1 cellular context compared by ENCODE assay signal in the genomic region with DNA sequence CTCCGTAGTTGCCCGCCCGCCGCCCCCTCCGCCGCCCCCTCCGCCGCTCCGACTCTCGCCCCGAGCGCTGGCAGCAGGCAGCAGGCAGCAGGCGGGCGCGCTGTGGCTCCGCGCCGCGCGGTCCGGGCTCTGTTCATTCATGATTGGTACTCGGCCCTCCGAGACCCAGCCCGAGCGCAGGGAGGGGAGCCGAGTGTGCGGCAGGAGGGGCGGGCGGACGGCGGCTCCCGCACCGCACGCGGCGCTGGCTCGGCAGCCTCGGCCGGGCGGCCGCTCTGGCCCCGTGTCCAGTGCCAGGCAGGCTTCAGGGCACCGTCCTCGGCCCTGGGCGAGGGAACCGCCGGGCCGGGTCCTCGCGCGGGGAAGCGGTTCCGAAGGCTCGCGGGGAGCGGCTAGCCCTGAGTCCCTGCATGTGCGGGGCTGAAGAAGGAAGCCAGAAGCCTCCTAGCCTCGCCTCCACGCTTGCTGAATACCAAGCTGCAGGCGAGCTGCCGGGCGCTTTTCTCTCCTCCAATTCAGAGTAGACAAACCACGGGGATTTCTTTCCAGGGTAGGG.
TF ChIP-seq lines count a peak whose summit lies in the region.

A gene (plus strand): TSS at position 51 of the 556 bp plus-strand sequence.

TF ChIP-seq in GM23338, 12 proteins besides CTCF, POLR2A, EP300 and RAD21 (continued from another document):
- TF ChIP-seq, protein P1, sequence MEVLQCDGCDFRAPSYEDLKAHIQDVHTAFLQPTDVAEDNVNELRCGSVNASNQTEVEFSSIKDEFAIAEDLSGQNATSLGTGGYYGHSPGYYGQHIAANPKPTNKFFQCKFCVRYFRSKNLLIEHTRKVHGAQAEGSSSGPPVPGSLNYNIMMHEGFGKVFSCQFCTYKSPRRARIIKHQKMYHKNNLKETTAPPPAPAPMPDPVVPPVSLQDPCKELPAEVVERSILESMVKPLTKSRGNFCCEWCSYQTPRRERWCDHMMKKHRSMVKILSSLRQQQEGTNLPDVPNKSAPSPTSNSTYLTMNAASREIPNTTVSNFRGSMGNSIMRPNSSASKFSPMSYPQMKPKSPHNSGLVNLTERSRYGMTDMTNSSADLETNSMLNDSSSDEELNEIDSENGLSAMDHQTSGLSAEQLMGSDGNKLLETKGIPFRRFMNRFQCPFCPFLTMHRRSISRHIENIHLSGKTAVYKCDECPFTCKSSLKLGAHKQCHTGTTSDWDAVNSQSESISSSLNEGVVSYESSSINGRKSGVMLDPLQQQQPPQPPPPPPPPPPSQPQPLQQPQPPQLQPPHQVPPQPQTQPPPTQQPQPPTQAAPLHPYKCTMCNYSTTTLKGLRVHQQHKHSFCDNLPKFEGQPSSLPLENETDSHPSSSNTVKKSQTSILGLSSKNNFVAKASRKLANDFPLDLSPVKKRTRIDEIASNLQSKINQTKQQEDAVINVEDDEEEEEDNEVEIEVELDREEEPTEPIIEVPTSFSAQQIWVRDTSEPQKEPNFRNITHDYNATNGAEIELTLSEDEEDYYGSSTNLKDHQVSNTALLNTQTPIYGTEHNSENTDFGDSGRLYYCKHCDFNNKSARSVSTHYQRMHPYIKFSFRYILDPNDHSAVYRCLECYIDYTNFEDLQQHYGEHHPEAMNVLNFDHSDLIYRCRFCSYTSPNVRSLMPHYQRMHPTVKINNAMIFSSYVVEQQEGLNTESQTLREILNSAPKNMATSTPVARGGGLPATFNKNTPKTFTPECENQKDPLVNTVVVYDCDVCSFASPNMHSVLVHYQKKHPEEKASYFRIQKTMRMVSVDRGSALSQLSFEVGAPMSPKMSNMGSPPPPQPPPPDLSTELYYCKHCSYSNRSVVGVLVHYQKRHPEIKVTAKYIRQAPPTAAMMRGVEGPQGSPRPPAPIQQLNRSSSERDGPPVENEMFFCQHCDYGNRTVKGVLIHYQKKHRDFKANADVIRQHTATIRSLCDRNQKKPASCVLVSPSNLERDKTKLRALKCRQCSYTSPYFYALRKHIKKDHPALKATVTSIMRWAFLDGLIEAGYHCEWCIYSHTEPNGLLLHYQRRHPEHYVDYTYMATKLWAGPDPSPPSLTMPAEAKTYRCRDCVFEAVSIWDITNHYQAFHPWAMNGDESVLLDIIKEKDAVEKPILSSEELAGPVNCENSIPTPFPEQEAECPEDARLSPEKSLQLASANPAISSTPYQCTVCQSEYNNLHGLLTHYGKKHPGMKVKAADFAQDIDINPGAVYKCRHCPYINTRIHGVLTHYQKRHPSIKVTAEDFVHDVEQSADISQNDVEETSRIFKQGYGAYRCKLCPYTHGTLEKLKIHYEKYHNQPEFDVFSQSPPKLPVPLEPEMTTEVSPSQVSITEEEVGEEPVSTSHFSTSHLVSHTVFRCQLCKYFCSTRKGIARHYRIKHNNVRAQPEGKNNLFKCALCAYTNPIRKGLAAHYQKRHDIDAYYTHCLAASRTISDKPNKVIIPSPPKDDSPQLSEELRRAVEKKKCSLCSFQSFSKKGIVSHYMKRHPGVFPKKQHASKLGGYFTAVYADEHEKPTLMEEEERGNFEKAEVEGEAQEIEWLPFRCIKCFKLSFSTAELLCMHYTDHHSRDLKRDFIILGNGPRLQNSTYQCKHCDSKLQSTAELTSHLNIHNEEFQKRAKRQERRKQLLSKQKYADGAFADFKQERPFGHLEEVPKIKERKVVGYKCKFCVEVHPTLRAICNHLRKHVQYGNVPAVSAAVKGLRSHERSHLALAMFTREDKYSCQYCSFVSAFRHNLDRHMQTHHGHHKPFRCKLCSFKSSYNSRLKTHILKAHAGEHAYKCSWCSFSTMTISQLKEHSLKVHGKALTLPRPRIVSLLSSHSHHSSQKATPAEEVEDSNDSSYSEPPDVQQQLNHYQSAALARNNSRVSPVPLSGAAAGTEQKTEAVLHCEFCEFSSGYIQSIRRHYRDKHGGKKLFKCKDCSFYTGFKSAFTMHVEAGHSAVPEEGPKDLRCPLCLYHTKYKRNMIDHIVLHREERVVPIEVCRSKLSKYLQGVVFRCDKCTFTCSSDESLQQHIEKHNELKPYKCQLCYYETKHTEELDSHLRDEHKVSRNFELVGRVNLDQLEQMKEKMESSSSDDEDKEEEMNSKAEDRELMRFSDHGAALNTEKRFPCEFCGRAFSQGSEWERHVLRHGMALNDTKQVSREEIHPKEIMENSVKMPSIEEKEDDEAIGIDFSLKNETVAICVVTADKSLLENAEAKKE (CRISPR knock-in tag; IDR thresholded peaks at IDR 0.05): no peak
- TF ChIP-seq ZNF114 (CRISPR knock-in tag; IDR thresholded peaks at IDR 0.05): no peak
TF ChIP-seq in GM23338: peak in this region for 0.
